Comparison of ENCODE assay signal across 16 cellular contexts in the genomic region with DNA sequence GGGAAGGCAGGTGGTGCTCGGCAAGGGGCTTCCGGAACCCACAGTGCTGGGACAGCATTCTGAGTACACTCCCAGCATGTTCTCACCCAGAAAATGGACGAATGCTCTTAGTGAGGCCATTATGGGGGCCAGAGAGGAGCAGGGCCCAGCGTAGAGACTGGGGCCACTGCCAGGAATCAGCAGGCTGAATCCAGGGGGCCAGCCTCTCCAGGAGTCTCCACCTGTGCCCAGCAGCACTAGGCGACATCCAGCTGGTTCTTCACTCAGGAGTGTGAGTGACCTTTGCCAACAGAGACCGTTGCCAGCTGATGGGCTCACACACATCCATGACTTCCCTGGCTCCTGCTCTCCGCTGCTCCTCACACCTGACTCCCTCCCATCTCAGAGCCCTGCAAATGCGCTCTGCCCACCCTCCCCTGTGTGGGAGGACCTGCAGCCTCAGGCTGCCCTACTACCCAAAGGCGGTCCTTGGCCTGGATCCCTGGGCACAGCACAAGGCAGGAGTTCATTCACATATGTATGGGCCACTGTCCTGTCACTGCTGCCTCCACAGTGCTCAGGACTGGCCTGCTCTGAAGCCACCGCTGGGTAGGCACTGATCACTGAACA. TPM values are rescaled to one million over a fixed set of nuclear protein-coding genes. Genes with fewer than 3 reads are reported as not detected.
DNase-seq lines count a peak whose midpoint lies in the region; ATAC-seq and TF ChIP-seq lines count a peak whose summit lies in the region.
"Had no signal": no experiment of that assay in that cellular context is flagged by ENCODE, and none has a peak within 500 bp of the region (broad histone marks: within the 10 kb centered on the region; RNA-seq: fewer than 3 reads in every experiment).

No MANE protein-coding gene starts in this region.

- H4K20me1 ChIP-seq in neural progenitor cell (ENCODE audit: low read depth), result peaks cover 30% of the 10 kb centered on the region
- H4K20me1 ChIP-seq in PC-3 (ENCODE audit: low read length), result no peaks in the 10 kb centered on the region

- no TSS peak for BruUV-seq in PC-3 (replicated peaks; lab: Mats Ljungman, UMichigan)

- H3K4me1 Mint-ChIP-seq in chondrocyte (ENCODE audit: low read depth) (peaks cover 44% of the 10 kb centered on the region), neural progenitor cell (peaks cover 28% of the 10 kb centered on the region)

- H3F3A ChIP-seq in neural progenitor cell (ENCODE audit: low read depth), result peaks cover 9% of the 10 kb centered on the region
- H3F3A ChIP-seq in PC-3 (ENCODE audit: low read length, unreplicated experiment), result no peaks in the 10 kb centered on the region

- H3K36me3 ChIP-seq in right atrium auricular region (peaks cover 29% of the 10 kb centered on the region), neural progenitor cell (no peaks in the 10 kb centered on the region), PC-3 (ENCODE audit: low read depth, low read length) (no peaks in the 10 kb centered on the region)
- H3K36me3 ChIP-seq: SJCRH30 had no signal

- TF ChIP-seq CTCF in right atrium auricular region (IDR thresholded peaks at IDR 0.05), result no peak
- TF ChIP-seq CTCF in chondrocyte (IDR thresholded peaks at IDR 0.05), result no peak
- no peak for TF ChIP-seq CTCF in neural progenitor cell (IDR thresholded peaks at IDR 0.05)
- no peak for TF ChIP-seq CTCF in PC-3 (conservative IDR thresholded peaks at IDR 0.05; ENCODE audit: low read depth, low read length)

- ATAC-seq in Right ventricle myocardium superior (ENCODE audit: poor library complexity), result no peak
- no peak for ATAC-seq in GM19395 (IDR thresholded peaks at IDR 0.05; ENCODE audit: unreplicated experiment)
- no peak for ATAC-seq in PC-3
- ATAC-seq: activated naive CD8-positive, alpha-beta T cell treated with anti-CD3 and anti-CD28 coated beads, Interleukin-2, amount 50 U/mL, for 24 hours had no signal

- no peak overlapping the region for H2AFZ ChIP-seq in neural progenitor cell (replicated peaks)
- no peak overlapping the region for H2AFZ ChIP-seq in PC-3 (ENCODE audit: low read length)

- no peaks in the 10 kb centered on the region for H3K27me3 Mint-ChIP-seq in chondrocyte (ENCODE audit: low read depth)
- H3K27me3 Mint-ChIP-seq in neural progenitor cell (ENCODE audit: insufficient read depth, low read depth), result peaks cover 6% of the 10 kb centered on the region

- H3K9ac ChIP-seq in neural progenitor cell, result no peak overlapping the region
- no peak overlapping the region for H3K9ac ChIP-seq in PC-3 (ENCODE audit: low read length)

- H3K27ac ChIP-seq in right atrium auricular region (peak overlapping the region; percentile 1 to 11), neural progenitor cell (no peak overlapping the region), PC-3 (ENCODE audit: low read length) (no peak overlapping the region)

- no peaks in the 10 kb centered on the region for H3K9me3 Mint-ChIP-seq in chondrocyte (ENCODE audit: low read depth)
- no peaks in the 10 kb centered on the region for H3K9me3 Mint-ChIP-seq in neural progenitor cell
- H3K9me3 Mint-ChIP-seq: activated naive CD8-positive, alpha-beta T cell treated with anti-CD3 and anti-CD28 coated beads, Interleukin-2, amount 50 U/mL, for 24 hours; CD4-positive, alpha-beta T cell had no signal

- H3K9me3 ChIP-seq in right atrium auricular region (no peaks in the 10 kb centered on the region), neural progenitor cell (ENCODE audit: low read depth) (no peaks in the 10 kb centered on the region), PC-3 (ENCODE audit: low read length) (no peaks in the 10 kb centered on the region)
- H3K9me3 ChIP-seq: SJCRH30 had no signal

- H3K79me2 ChIP-seq in neural progenitor cell (ENCODE audit: low read depth) (no peaks in the 10 kb centered on the region), PC-3 (ENCODE audit: low read length) (peaks cover 22% of the 10 kb centered on the region)

- H3K27me3 ChIP-seq in right atrium auricular region (no peaks in the 10 kb centered on the region), neural progenitor cell (no peaks in the 10 kb centered on the region), PC-3 (ENCODE audit: low read length) (no peaks in the 10 kb centered on the region)
- H3K27me3 ChIP-seq: SJCRH30 had no signal

- intact Hi-C loops in Right ventricle myocardium superior (cut with DNase I) (no loop called here), PC-3 (cut with micrococcal nuclease) (no loop called here)

- CTCF ChIA-PET in PC-3 (lab: Charles Lee), result no interaction called here

- H3K36me3 Mint-ChIP-seq in chondrocyte (ENCODE audit: low read depth) (peaks cover 3% of the 10 kb centered on the region), neural progenitor cell (no peaks in the 10 kb centered on the region)

- H3K27ac Mint-ChIP-seq in chondrocyte (ENCODE audit: unreplicated experiment), result no peak overlapping the region
- H3K27ac Mint-ChIP-seq in neural progenitor cell, result peak overlapping the region; percentile 69
- H3K27ac Mint-ChIP-seq: activated naive CD8-positive, alpha-beta T cell treated with anti-CD3 and anti-CD28 coated beads, Interleukin-2, amount 50 U/mL, for 24 hours; CD4-positive, alpha-beta T cell had no signal

- H3K4me3 ChIP-seq in right atrium auricular region, result no peak overlapping the region
- H3K4me3 ChIP-seq in neural progenitor cell, result no peak overlapping the region
- no peak overlapping the region for H3K4me3 ChIP-seq in PC-3 (ENCODE audit: low read length)
- H3K4me3 ChIP-seq: SJCRH30 had no signal

- no peak overlapping the region for H3K4me2 ChIP-seq in neural progenitor cell
- no peak overlapping the region for H3K4me2 ChIP-seq in PC-3 (ENCODE audit: low read length)

- POLR2A ChIA-PET in PC-3 (lab: Charles Lee; ENCODE audit: unreplicated experiment), result no interaction called here

- H3K4me1 ChIP-seq in right atrium auricular region (peaks cover 0 to 67% of the 10 kb centered on the region in 2 donors), neural progenitor cell (peaks cover 20% of the 10 kb centered on the region), PC-3 (ENCODE audit: insufficient read depth, low read length) (peaks cover 20% of the 10 kb centered on the region)

- H3K4me3 Mint-ChIP-seq in chondrocyte (ENCODE audit: unreplicated experiment) (peak overlapping the region; percentile 12), neural progenitor cell (no peak overlapping the region)
- H3K4me3 Mint-ChIP-seq: activated naive CD8-positive, alpha-beta T cell treated with anti-CD3 and anti-CD28 coated beads, Interleukin-2, amount 50 U/mL, for 24 hours; CD4-positive, alpha-beta T cell had no signal

- H3K9me2 ChIP-seq in PC-3 (replicated peaks; ENCODE audit: low read length), result no peaks in the 10 kb centered on the region

- DNase-seq in right atrium auricular region (ENCODE audit: low spot score) (no peak), Right ventricle myocardium superior (no peak), chondrocyte (ENCODE audit: low spot score) (no peak), neural progenitor cell (ENCODE audit: low spot score) (no peak), NCI-H128 (lab: John Stamatoyannopoulos, UW; ENCODE audit: unreplicated experiment) (no peak), GM19240 (ENCODE audit: insufficient read length, low spot score) (no peak), PC-3 (no peak)
- DNase-seq: activated CD4-positive, alpha-beta T cell treated with anti-CD3 and anti-CD28 coated beads for 48 hours; activated naive CD8-positive, alpha-beta T cell treated with anti-CD3 and anti-CD28 coated beads, Interleukin-2, amount 50 U/mL, for 24 hours; CD4-positive, alpha-beta T cell; EL; H7; NCI-H2107; SJCRH30; T-helper 9 cell had no signal

RNA-seq across cellular contexts. Expression of a gene that starts 5.1 kb away (rescaled TPM):
- total RNA-seq in right atrium auricular region (10 to 100 TPM; 12.0 to 25.4 TPM), Right ventricle myocardium superior (16.6 TPM), chondrocyte (52.4 to 55.5 TPM (median 52.7 TPM) in 3 replicates), neural progenitor cell (ENCODE audit: low replicate concordance) (11.0 and 24.4 TPM in 2 replicates), PC-3 (2014; rRNA removed) (23.3 and 26.3 TPM in 2 replicates)

RNA-seq across cellular contexts. Expression of a gene that starts 10.7 kb away (rescaled TPM):
- 10 to 100 TPM; 47.7 to 84.0 TPM for total RNA-seq in right atrium auricular region
- 31.6 TPM for total RNA-seq in Right ventricle myocardium superior
- total RNA-seq in chondrocyte, result 52.6 to 65.4 TPM (median 61.1 TPM) in 3 replicates
- 21.2 and 63.4 TPM in 2 replicates for total RNA-seq in neural progenitor cell (ENCODE audit: low replicate concordance)
- 147 and 175 TPM in 2 replicates for total RNA-seq in PC-3 (2014; rRNA removed)

RNA-seq across cellular contexts. Expression of a gene that starts 13.7 kb away (rescaled TPM):
- total RNA-seq in right atrium auricular region (10 to 100 TPM; 47.1 to 78.3 TPM), Right ventricle myocardium superior (79.9 TPM), chondrocyte (27.7 to 40.5 TPM (median 28.0 TPM) in 3 replicates), neural progenitor cell (ENCODE audit: low replicate concordance) (43.6 and 49.8 TPM in 2 replicates), PC-3 (2014; rRNA removed) (45.8 and 62.2 TPM in 2 replicates)

RNA-seq across cellular contexts. Expression of a gene that starts 13.9 kb away (rescaled TPM):
- 1 to 10 TPM; 4.0 TPM for total RNA-seq in right atrium auricular region
- total RNA-seq in Right ventricle myocardium superior, result 11.1 TPM
- total RNA-seq in chondrocyte, result 7.3 to 11.3 TPM (median 7.5 TPM) in 3 replicates
- 9.2 and 11.0 TPM in 2 replicates for total RNA-seq in neural progenitor cell (ENCODE audit: low replicate concordance)
- 20.3 and 30.2 TPM in 2 replicates for total RNA-seq in PC-3 (2014; rRNA removed)

Comparison
In these comparisons a context has a peak if more than half of its experiments do, and no peak if none do; other contexts are left out.
1. H3K27ac ChIP-seq: peak in right atrium auricular region (2 of 2); none in neural progenitor cell (single experiment) and PC-3 (single experiment).